In the genomic region with DNA sequence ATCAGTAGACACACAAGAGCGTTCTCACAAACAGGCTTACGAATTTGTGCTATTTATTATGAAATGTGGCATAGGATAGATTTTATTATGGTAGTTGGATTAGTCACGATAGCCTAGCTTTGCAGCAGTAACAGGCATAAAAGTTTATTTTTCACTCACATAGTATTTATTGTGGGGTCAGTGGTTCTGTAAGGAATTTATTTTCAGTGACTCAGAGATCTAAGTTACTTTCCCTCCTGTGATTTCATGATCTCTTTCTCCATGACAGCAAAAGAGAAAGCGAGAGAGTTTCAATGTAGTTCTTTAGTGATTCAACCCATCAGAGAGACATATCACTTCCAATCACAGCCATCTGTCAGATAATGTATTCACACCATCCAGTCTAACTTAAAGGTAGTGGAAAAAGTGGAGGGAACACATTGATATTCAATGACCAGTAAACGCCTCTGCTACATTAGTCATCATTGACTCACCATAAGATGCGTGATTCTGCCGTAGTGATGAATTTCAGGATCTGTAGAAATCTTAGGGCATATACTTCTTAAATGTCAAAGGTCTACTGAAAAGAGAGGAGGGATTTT, we compare ENCODE assay signal across 7 cellular contexts.
DNase-seq lines count a peak whose midpoint lies in the region; ATAC-seq and TF ChIP-seq lines count a peak whose summit lies in the region.

No MANE protein-coding gene starts in this region.

- no peak for TF ChIP-seq POLR2A in sigmoid colon (IDR thresholded peaks at IDR 0.05)

- WGBS in sigmoid colon, 2 donors: 79 to 83% methylated on average over 7 of the region's 7 CpGs

- TF ChIP-seq CTCF in sigmoid colon (IDR thresholded peaks at IDR 0.05): no peak

- H3K4me3 Mint-ChIP-seq in effector memory CD8-positive, alpha-beta T cell: no peak overlapping the region

- H3K27ac ChIP-seq in sigmoid colon: no peak overlapping the region

- peaks cover 10 to 33% of the 10 kb centered on the region in 2 donors for H3K9me3 Mint-ChIP-seq in effector memory CD8-positive, alpha-beta T cell

- no peaks in the 10 kb centered on the region for H3K27me3 ChIP-seq in sigmoid colon

- no peak overlapping the region for H3K4me3 ChIP-seq in sigmoid colon

- no peaks in the 10 kb centered on the region for H3K9me3 ChIP-seq in sigmoid colon

- TF ChIP-seq EP300 in sigmoid colon (IDR thresholded peaks at IDR 0.05): no peak

- H3K4me1 ChIP-seq in sigmoid colon: no peaks in the 10 kb centered on the region

- H3K4me1 Mint-ChIP-seq in effector memory CD8-positive, alpha-beta T cell (ENCODE audit: low read depth in 2 of 2): no peaks in the 10 kb centered on the region

- intact Hi-C loops in sigmoid colon (cut with DNase I): no loop called here

- H3K36me3 Mint-ChIP-seq in effector memory CD8-positive, alpha-beta T cell (ENCODE audit: insufficient read depth): no peaks in the 10 kb centered on the region

- H3K36me3 ChIP-seq in sigmoid colon: no peaks in the 10 kb centered on the region

- DNase-seq in GM04503 (ENCODE audit: low read depth): peak; percentile 93
- DNase-seq in RKO (ENCODE audit: low spot score): peak; percentile 78
- peak; percentile 45 for DNase-seq in smooth muscle cell of the brain vasculature (ENCODE audit: low read depth, low spot score)
- no peak for DNase-seq in sigmoid colon
- no peak for DNase-seq in SIG-M5 (lab: John Stamatoyannopoulos, UW)
- no peak for DNase-seq in effector memory CD8-positive, alpha-beta T cell

- peak; percentile 29 for ATAC-seq in esophagus mucosa
- ATAC-seq in effector memory CD8-positive, alpha-beta T cell (replicated peaks): no peak

- H3K27me3 Mint-ChIP-seq in effector memory CD8-positive, alpha-beta T cell: no peaks in the 10 kb centered on the region

- H3K27ac Mint-ChIP-seq in effector memory CD8-positive, alpha-beta T cell: no peak overlapping the region

Comparison
In these comparisons a context has a peak if more than half of its experiments do, and no peak if none do; other contexts are left out.
1. DNase-seq: peak in GM04503 (single experiment), RKO (single experiment) and smooth muscle cell of the brain vasculature (single experiment); none in sigmoid colon (single experiment), SIG-M5 (single experiment) and effector memory CD8-positive, alpha-beta T cell (0 of 3).